Comparison of ENCODE assay signal across 18 cellular contexts in genomic region chr18:33871363-33872025, GRCh38.
"Had no signal": no experiment of that assay in that cellular context is flagged by ENCODE, and none has a peak within 500 bp of the region (broad histone marks: within the 10 kb centered on the region; RNA-seq: fewer than 3 reads in every experiment).

No MANE protein-coding gene starts in this region.

- H3K27ac Mint-ChIP-seq: activated CD4-positive, alpha-beta T cell treated with anti-CD3 and anti-CD28 coated beads, Interleukin-2, amount 10 ng/mL, durations not matched to agents 7 days and 5 days; activated T-helper 2 cell treated with anti-CD3 and anti-CD28 coated beads, Interferon-gamma antibody, Interleukin-2, Interleukin-4, amounts not matched to agents 10 μg/mL and 5 μg/mL and 100 μg/mL, durations not matched to agents 14 hours and 24 hours and 36 hours; dendritic cell treated with granulocyte-macrophage colony-stimulating factor and Interleukin-4, amounts not matched to agents 40 ng/mL and 50 ng/mL, for 4 days; natural killer cell treated with Interleukin-12 subunit alpha and Interleukin-12 subunit beta and Interleukin-15 and Interleukin-18, amount 100 ng/mL, for 72 hours; T-helper 17 cell had no signal

- H3K27ac ChIP-seq: adrenal gland, gastroesophageal sphincter, prostate gland, thyroid gland had no signal

- H3K9me3 Mint-ChIP-seq: activated CD4-positive, alpha-beta T cell treated with anti-CD3 and anti-CD28 coated beads, Interleukin-2, amount 10 ng/mL, durations not matched to agents 7 days and 5 days; dendritic cell treated with granulocyte-macrophage colony-stimulating factor and Interleukin-4, amounts not matched to agents 40 ng/mL and 50 ng/mL, for 4 days had no signal

- H3K4me3 ChIP-seq: adrenal gland, gastroesophageal sphincter, lung, mucosa of descending colon, prostate gland, thyroid gland had no signal

- H3K9me3 ChIP-seq: adrenal gland, gastroesophageal sphincter, mucosa of descending colon, prostate gland, thyroid gland had no signal

- H3K27me3 Mint-ChIP-seq: activated CD4-positive, alpha-beta T cell treated with anti-CD3 and anti-CD28 coated beads, Interleukin-2, amount 10 ng/mL, durations not matched to agents 7 days and 5 days; brain; dendritic cell treated with granulocyte-macrophage colony-stimulating factor and Interleukin-4, amounts not matched to agents 40 ng/mL and 50 ng/mL, for 4 days; natural killer cell treated with Interleukin-12 subunit alpha and Interleukin-12 subunit beta and Interleukin-15 and Interleukin-18, amount 100 ng/mL, for 72 hours; T-helper 17 cell had no signal

- DNase-seq: activated CD4-positive, alpha-beta T cell treated with anti-CD3 and anti-CD28 coated beads, Interleukin-2, amount 10 ng/mL, durations not matched to agents 7 days and 5 days; activated CD4-positive, CD25-positive, alpha-beta regulatory T cell; activated naive CD4-positive, alpha-beta T cell treated with anti-CD3 and anti-CD28 coated beads, Interleukin-2, amount 50 U/mL, for 16 hours; activated T-cell treated with anti-CD3 and anti-CD28 coated beads for 4 hours; adrenal gland; mucosa of descending colon; occipital lobe; stimulated activated CD4-positive, alpha-beta T cell treated with anti-CD3 and anti-CD28 coated beads, Interleukin-15, amount 100 ng/mL, for 24 hours; stimulated activated CD4-positive, alpha-beta T cell treated with anti-CD3 and anti-CD28 coated beads, Interleukin-4, amount 100 ng/mL, for 24 hours; T-helper 17 cell; thyroid gland had no signal

- ATAC-seq: gastroesophageal sphincter; mucosa of descending colon; natural killer cell treated with Interleukin-12 subunit alpha and Interleukin-12 subunit beta and Interleukin-15 and Interleukin-18, amount 100 ng/mL, for 72 hours; T-helper 17 cell had no signal

- H3K36me3 ChIP-seq: adrenal gland, gastroesophageal sphincter, prostate gland, thyroid gland had no signal

- H3K4me1 ChIP-seq: adrenal gland, gastroesophageal sphincter, prostate gland, thyroid gland had no signal

- H3K27me3 ChIP-seq: adrenal gland, gastroesophageal sphincter, thyroid gland had no signal

- H3K4me1 Mint-ChIP-seq: activated CD4-positive, alpha-beta T cell treated with anti-CD3 and anti-CD28 coated beads, Interleukin-2, amount 10 ng/mL, durations not matched to agents 7 days and 5 days; T-helper 17 cell had no signal

- H3K4me3 Mint-ChIP-seq: activated CD4-positive, alpha-beta T cell treated with anti-CD3 and anti-CD28 coated beads, Interleukin-2, amount 10 ng/mL, durations not matched to agents 7 days and 5 days; brain; dendritic cell treated with granulocyte-macrophage colony-stimulating factor and Interleukin-4, amounts not matched to agents 40 ng/mL and 50 ng/mL, for 4 days; natural killer cell treated with Interleukin-12 subunit alpha and Interleukin-12 subunit beta and Interleukin-15 and Interleukin-18, amount 100 ng/mL, for 72 hours; T-helper 17 cell had no signal

- H3K36me3 Mint-ChIP-seq: natural killer cell treated with Interleukin-12 subunit alpha and Interleukin-12 subunit beta and Interleukin-15 and Interleukin-18, amount 100 ng/mL, for 72 hours had no signal
